Comparison of ENCODE assay signal across 1 cellular context in the genomic region with DNA sequence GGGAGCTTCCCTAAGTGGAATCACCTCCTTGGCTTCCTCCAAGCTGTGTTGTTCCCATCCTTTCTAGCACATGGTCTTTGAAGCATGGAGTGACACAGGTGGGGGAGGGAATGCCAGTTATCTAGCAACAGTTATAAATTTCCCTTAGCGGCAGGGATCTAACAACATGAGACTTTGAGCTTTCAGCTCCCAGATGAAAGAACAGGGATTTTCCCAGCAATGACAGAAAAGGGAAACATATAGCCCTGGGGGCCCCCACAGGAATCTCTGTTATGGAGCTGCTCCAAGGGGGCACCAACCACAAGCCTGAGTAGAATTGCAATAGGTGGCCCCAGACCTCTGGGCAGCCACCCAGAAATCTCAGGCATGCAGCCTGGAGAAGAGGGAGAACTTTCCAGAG.
TF ChIP-seq lines count a peak whose summit lies in the region.

No MANE protein-coding gene starts in this region.

TF ChIP-seq in GM23338, 12 proteins besides CTCF, POLR2A, EP300 and RAD21 (continued from another document):
- TF ChIP-seq, protein P1, sequence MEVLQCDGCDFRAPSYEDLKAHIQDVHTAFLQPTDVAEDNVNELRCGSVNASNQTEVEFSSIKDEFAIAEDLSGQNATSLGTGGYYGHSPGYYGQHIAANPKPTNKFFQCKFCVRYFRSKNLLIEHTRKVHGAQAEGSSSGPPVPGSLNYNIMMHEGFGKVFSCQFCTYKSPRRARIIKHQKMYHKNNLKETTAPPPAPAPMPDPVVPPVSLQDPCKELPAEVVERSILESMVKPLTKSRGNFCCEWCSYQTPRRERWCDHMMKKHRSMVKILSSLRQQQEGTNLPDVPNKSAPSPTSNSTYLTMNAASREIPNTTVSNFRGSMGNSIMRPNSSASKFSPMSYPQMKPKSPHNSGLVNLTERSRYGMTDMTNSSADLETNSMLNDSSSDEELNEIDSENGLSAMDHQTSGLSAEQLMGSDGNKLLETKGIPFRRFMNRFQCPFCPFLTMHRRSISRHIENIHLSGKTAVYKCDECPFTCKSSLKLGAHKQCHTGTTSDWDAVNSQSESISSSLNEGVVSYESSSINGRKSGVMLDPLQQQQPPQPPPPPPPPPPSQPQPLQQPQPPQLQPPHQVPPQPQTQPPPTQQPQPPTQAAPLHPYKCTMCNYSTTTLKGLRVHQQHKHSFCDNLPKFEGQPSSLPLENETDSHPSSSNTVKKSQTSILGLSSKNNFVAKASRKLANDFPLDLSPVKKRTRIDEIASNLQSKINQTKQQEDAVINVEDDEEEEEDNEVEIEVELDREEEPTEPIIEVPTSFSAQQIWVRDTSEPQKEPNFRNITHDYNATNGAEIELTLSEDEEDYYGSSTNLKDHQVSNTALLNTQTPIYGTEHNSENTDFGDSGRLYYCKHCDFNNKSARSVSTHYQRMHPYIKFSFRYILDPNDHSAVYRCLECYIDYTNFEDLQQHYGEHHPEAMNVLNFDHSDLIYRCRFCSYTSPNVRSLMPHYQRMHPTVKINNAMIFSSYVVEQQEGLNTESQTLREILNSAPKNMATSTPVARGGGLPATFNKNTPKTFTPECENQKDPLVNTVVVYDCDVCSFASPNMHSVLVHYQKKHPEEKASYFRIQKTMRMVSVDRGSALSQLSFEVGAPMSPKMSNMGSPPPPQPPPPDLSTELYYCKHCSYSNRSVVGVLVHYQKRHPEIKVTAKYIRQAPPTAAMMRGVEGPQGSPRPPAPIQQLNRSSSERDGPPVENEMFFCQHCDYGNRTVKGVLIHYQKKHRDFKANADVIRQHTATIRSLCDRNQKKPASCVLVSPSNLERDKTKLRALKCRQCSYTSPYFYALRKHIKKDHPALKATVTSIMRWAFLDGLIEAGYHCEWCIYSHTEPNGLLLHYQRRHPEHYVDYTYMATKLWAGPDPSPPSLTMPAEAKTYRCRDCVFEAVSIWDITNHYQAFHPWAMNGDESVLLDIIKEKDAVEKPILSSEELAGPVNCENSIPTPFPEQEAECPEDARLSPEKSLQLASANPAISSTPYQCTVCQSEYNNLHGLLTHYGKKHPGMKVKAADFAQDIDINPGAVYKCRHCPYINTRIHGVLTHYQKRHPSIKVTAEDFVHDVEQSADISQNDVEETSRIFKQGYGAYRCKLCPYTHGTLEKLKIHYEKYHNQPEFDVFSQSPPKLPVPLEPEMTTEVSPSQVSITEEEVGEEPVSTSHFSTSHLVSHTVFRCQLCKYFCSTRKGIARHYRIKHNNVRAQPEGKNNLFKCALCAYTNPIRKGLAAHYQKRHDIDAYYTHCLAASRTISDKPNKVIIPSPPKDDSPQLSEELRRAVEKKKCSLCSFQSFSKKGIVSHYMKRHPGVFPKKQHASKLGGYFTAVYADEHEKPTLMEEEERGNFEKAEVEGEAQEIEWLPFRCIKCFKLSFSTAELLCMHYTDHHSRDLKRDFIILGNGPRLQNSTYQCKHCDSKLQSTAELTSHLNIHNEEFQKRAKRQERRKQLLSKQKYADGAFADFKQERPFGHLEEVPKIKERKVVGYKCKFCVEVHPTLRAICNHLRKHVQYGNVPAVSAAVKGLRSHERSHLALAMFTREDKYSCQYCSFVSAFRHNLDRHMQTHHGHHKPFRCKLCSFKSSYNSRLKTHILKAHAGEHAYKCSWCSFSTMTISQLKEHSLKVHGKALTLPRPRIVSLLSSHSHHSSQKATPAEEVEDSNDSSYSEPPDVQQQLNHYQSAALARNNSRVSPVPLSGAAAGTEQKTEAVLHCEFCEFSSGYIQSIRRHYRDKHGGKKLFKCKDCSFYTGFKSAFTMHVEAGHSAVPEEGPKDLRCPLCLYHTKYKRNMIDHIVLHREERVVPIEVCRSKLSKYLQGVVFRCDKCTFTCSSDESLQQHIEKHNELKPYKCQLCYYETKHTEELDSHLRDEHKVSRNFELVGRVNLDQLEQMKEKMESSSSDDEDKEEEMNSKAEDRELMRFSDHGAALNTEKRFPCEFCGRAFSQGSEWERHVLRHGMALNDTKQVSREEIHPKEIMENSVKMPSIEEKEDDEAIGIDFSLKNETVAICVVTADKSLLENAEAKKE (CRISPR knock-in tag; IDR thresholded peaks at IDR 0.05), result no peak
- no peak for TF ChIP-seq ZNF114 (CRISPR knock-in tag; IDR thresholded peaks at IDR 0.05)
TF ChIP-seq in GM23338: peak in this region for 0.
